ENCODE assay signal across 14 cellular contexts in the genomic region with DNA sequence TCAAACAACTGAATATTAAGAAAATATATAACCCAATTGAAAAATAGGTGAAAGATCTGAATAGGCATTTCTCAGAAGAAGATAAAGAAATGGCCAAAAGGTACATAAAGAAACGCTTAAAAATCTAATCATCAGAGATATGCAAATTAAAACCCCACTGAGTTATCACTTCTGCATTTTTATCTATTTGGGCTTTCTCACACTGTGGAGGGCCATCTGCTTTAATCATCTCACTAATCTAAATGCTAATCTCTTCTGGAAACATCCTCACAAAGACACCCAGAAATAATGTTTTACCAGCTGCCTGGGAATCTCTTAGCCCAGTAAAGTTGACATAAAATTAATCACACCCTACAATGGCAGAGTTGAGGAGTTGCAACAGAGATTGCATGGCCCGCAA.
A peak's percentile ranks its signal among the peaks of the same experiment; 100 is the strongest.
DNase-seq lines count a peak whose midpoint lies in the region; ATAC-seq and TF ChIP-seq lines count a peak whose summit lies in the region.
"Had no signal": no experiment of that assay in that cellular context is flagged by ENCODE, and none has a peak within 500 bp of the region (broad histone marks: within the 10 kb centered on the region; RNA-seq: fewer than 3 reads in every experiment).

No MANE protein-coding gene starts in this region.

- DNase-seq in NCI-H510A treated with DMSO at 0.1 percent for 48 hours (lab: John Stamatoyannopoulos, UW) (peak; percentile 25), NCI-H510A (lab: John Stamatoyannopoulos, UW) (no peak), NCI-H146 treated with DMSO at 0.1 percent for 48 hours (lab: John Stamatoyannopoulos, UW; ENCODE audit: unreplicated experiment) (peak; percentile 63), NCI-H82 (lab: John Stamatoyannopoulos, UW) (peak; percentile 83), mesothelial cell of epicardium (ENCODE audit: low spot score in 2 of 2, unreplicated experiment in 2 of 2) (no peak)
- no peak for DNase-seq in activated CD4-positive, alpha-beta memory T cell treated with anti-CD3 and anti-CD28 coated beads, Interleukin-2, amount 10 ng/mL, durations not matched to agents 7 days and 5 days
- DNase-seq: C1 segment of cervical spinal cord, H9, NCI-H1436, PC-9 had no signal

- no peak for TF ChIP-seq CTCF in mesothelial cell of epicardium (IDR thresholded peaks at IDR 0.05; ENCODE audit: unreplicated experiment)

- no peaks in the 10 kb centered on the region for H3K4me1 Mint-ChIP-seq in activated CD4-positive, alpha-beta memory T cell treated with anti-CD3 and anti-CD28 coated beads, Interleukin-2, amount 10 ng/mL, durations not matched to agents 7 days and 5 days
- no peaks in the 10 kb centered on the region for H3K4me1 Mint-ChIP-seq in mesothelial cell of epicardium

- peaks cover 2% of the 10 kb centered on the region for H3K9me3 Mint-ChIP-seq in activated CD4-positive, alpha-beta memory T cell treated with anti-CD3 and anti-CD28 coated beads, Interleukin-2, amount 10 ng/mL, durations not matched to agents 7 days and 5 days
- H3K9me3 Mint-ChIP-seq in mesothelial cell of epicardium = no peaks in the 10 kb centered on the region
- H3K9me3 Mint-ChIP-seq: H9 had no signal

- H3K27ac Mint-ChIP-seq in activated CD4-positive, alpha-beta memory T cell treated with anti-CD3 and anti-CD28 coated beads, Interleukin-2, amount 10 ng/mL, durations not matched to agents 7 days and 5 days = no peak overlapping the region
- no peak overlapping the region for H3K27ac Mint-ChIP-seq in mesothelial cell of epicardium
- H3K27ac Mint-ChIP-seq: H9; T-helper 2 cell treated with Interferon-gamma antibody and Interleukin-4, amounts not matched to agents 5 μg/mL and 100 μg/mL, for 36 hours had no signal

- CTCF ChIA-PET in activated CD4-positive, alpha-beta memory T cell treated with anti-CD3 and anti-CD28 coated beads, Interleukin-2, amount 10 ng/mL, durations not matched to agents 7 days and 5 days (lab: Charles Lee) = no interaction called here

- H3K36me3 Mint-ChIP-seq in activated CD4-positive, alpha-beta memory T cell treated with anti-CD3 and anti-CD28 coated beads, Interleukin-2, amount 10 ng/mL, durations not matched to agents 7 days and 5 days (ENCODE audit: low read depth) = no peaks in the 10 kb centered on the region
- H3K36me3 Mint-ChIP-seq in mesothelial cell of epicardium = no peaks in the 10 kb centered on the region

- no peak overlapping the region for H3K4me3 Mint-ChIP-seq in activated CD4-positive, alpha-beta memory T cell treated with anti-CD3 and anti-CD28 coated beads, Interleukin-2, amount 10 ng/mL, durations not matched to agents 7 days and 5 days
- no peak overlapping the region for H3K4me3 Mint-ChIP-seq in mesothelial cell of epicardium
- H3K4me3 Mint-ChIP-seq: H9; T-helper 2 cell treated with Interferon-gamma antibody and Interleukin-4, amounts not matched to agents 5 μg/mL and 100 μg/mL, for 36 hours had no signal

- ATAC-seq in GM19397 (IDR thresholded peaks at IDR 0.05; ENCODE audit: unreplicated experiment) (no peak), esophagus mucosa (no peak)
- ATAC-seq: K562 had no signal

- no peaks in the 10 kb centered on the region for H3K27me3 Mint-ChIP-seq in activated CD4-positive, alpha-beta memory T cell treated with anti-CD3 and anti-CD28 coated beads, Interleukin-2, amount 10 ng/mL, durations not matched to agents 7 days and 5 days
- peaks cover 2% of the 10 kb centered on the region for H3K27me3 Mint-ChIP-seq in mesothelial cell of epicardium (ENCODE audit: low read depth)

- POLR2A ChIA-PET in activated CD4-positive, alpha-beta memory T cell treated with anti-CD3 and anti-CD28 coated beads, Interleukin-2, amount 10 ng/mL, durations not matched to agents 7 days and 5 days (lab: Charles Lee) = no interaction called here

Comparison
In these comparisons a context has a peak if more than half of its experiments do, and no peak if none do; other contexts are left out.
1. DNase-seq: peak in NCI-H510A treated with DMSO at 0.1 percent for 48 hours (single experiment), NCI-H146 treated with DMSO at 0.1 percent for 48 hours (single experiment) and NCI-H82 (single experiment); none in NCI-H510A (single experiment), activated CD4-positive, alpha-beta memory T cell treated with anti-CD3 and anti-CD28 coated beads, Interleukin-2, amount 10 ng/mL, durations not matched to agents 7 days and 5 days (single experiment) and mesothelial cell of epicardium (0 of 2).